8 cellular contexts compared by ENCODE assay signal in genomic region chr20:56247954-56248782, GRCh38. TPM values are rescaled to one million over a fixed set of nuclear protein-coding genes. Genes with fewer than 3 reads are reported as not detected.
DNase-seq lines count a peak whose midpoint lies in the region; ATAC-seq, FAIRE-seq and TF ChIP-seq lines count a peak whose summit lies in the region.

Gene MC3R, plus strand, starts transcription at chr20:56248732. Its CDS starts 112 bp downstream, at chr20:56248844.

- H3K9me3 ChIP-seq in NT2/D1 (ENCODE audit: insufficient read depth, low read length) = no peaks in the 10 kb centered on the region

- H3K27ac Mint-ChIP-seq in activated T-helper 17 cell treated with anti-CD3 and anti-CD28 coated beads, Interleukin-2, amount 50 U/mL, for 72 hours = no peak within 1 kb of the TSS
- peak within 1 kb of the TSS; percentile 14 for H3K27ac Mint-ChIP-seq in glutamatergic neuron (ENCODE audit: unreplicated experiment)

- H3K4me1 Mint-ChIP-seq in activated T-helper 17 cell treated with anti-CD3 and anti-CD28 coated beads, Interleukin-2, amount 50 U/mL, for 72 hours = no peaks in the 10 kb centered on the region
- H3K4me1 Mint-ChIP-seq in glutamatergic neuron (ENCODE audit: low read depth, unreplicated experiment) = no peaks in the 10 kb centered on the region

- intact Hi-C loops in sciatic nerve (cut with DNase I) = no loop called here

- no peaks in the 10 kb centered on the region for H3K4me1 ChIP-seq in NT2/D1 (ENCODE audit: insufficient read depth, insufficient read length)

- peaks cover 43% of the 10 kb centered on the region for H3K27me3 Mint-ChIP-seq in activated T-helper 17 cell treated with anti-CD3 and anti-CD28 coated beads, Interleukin-2, amount 50 U/mL, for 72 hours
- H3K27me3 Mint-ChIP-seq in glutamatergic neuron (ENCODE audit: unreplicated experiment) = peaks cover 2% of the 10 kb centered on the region

- no peak within 1 kb of the TSS for H3K4me3 ChIP-seq in NT2/D1 (ENCODE audit: insufficient read length, low read depth)

- no peaks in the 10 kb centered on the region for H3K36me3 Mint-ChIP-seq in activated T-helper 17 cell treated with anti-CD3 and anti-CD28 coated beads, Interleukin-2, amount 50 U/mL, for 72 hours (ENCODE audit: low read depth)
- H3K36me3 Mint-ChIP-seq in glutamatergic neuron (ENCODE audit: unreplicated experiment) = no peaks in the 10 kb centered on the region

- H3K36me3 ChIP-seq in NT2/D1 (ENCODE audit: insufficient read depth, insufficient read length, low read length) = no peaks in the 10 kb centered on the region

- no peak for FAIRE-seq in GM12891 (lab: Jason Lieb, UNC)

- H3K4me3 Mint-ChIP-seq in activated T-helper 17 cell treated with anti-CD3 and anti-CD28 coated beads, Interleukin-2, amount 50 U/mL, for 72 hours = no peak within 1 kb of the TSS
- H3K4me3 Mint-ChIP-seq in glutamatergic neuron (ENCODE audit: unreplicated experiment) = no peak within 1 kb of the TSS

- peaks cover 20% of the 10 kb centered on the region for H3K27me3 ChIP-seq in NT2/D1 (ENCODE audit: insufficient read depth, insufficient read length)

- no peaks in the 10 kb centered on the region for H3K9me3 Mint-ChIP-seq in activated T-helper 17 cell treated with anti-CD3 and anti-CD28 coated beads, Interleukin-2, amount 50 U/mL, for 72 hours
- peaks cover 3% of the 10 kb centered on the region for H3K9me3 Mint-ChIP-seq in glutamatergic neuron (ENCODE audit: unreplicated experiment)

- TF ChIP-seq CTCF in glutamatergic neuron (IDR thresholded peaks at IDR 0.05; ENCODE audit: partially characterized antibody, unreplicated experiment) = peak; percentile 35

- no peak for TF ChIP-seq POLR2A in GM12891 (IDR thresholded peaks at IDR 0.05; ENCODE audit: low read depth, low read length)

- DNase-seq in AG08396 (ENCODE audit: low spot score) = peak; percentile 18
- peak; percentile 18 for DNase-seq in GM12891 (ENCODE audit: insufficient read length, low spot score)
- peak; percentile 66 for DNase-seq in NT2/D1 (ENCODE audit: low read depth, low spot score)
- peak; percentile 64 for DNase-seq in glutamatergic neuron
- DNase-seq in sciatic nerve (ENCODE audit: low spot score) = peak; percentile 62

- no peak within 1 kb of the TSS for H3K9ac ChIP-seq in NT2/D1 (ENCODE audit: insufficient read length, low read depth)

- ATAC-seq in HG03432 (IDR thresholded peaks at IDR 0.05; ENCODE audit: unreplicated experiment) (peak; percentile 71), sciatic nerve (no peak), GM21717 (IDR thresholded peaks at IDR 0.05; ENCODE audit: unreplicated experiment) (no peak)
- peak; percentile 55 for ATAC-seq in activated T-helper 17 cell treated with anti-CD3 and anti-CD28 coated beads, Interleukin-2, amount 50 U/mL, for 72 hours (replicated peaks)

TF ChIP-seq in GM12891, 5 proteins besides CTCF, POLR2A, EP300 and RAD21:
- no peak for TF ChIP-seq POU2F2 (IDR thresholded peaks at IDR 0.05; ENCODE audit: low read depth, low read length)
- TF ChIP-seq TAF1 (IDR thresholded peaks at IDR 0.05; ENCODE audit: low read depth, low read length) = no peak
- TF ChIP-seq PAX5 (IDR thresholded peaks at IDR 0.05; ENCODE audit: insufficient read depth, low read length, severe bottlenecking) = no peak
- no peak for TF ChIP-seq POLR2AphosphoS5 (IDR thresholded peaks at IDR 0.05; ENCODE audit: low read depth, low read length)
- no peak for TF ChIP-seq SPI1 (IDR thresholded peaks at IDR 0.05; ENCODE audit: low read depth, low read length)

RNA-seq across cellular contexts. Expression of gene MC3R, which starts in this region (rescaled TPM):
- polyA plus RNA-seq in GM12891 (2012; ENCODE audit: low read depth, missing spikeins) = not detected
- total RNA-seq in activated T-helper 17 cell treated with anti-CD3 and anti-CD28 coated beads, Interleukin-2, amount 50 U/mL, for 72 hours = not detected
- total RNA-seq in glutamatergic neuron (ENCODE audit: unreplicated experiment) = not detected
- total RNA-seq in sciatic nerve = not detected

Comparison
In these comparisons a context has a peak if more than half of its experiments do, and no peak if none do; other contexts are left out.
1. Peak in ATAC-seq in activated T-helper 17 cell treated with anti-CD3 and anti-CD28 coated beads, Interleukin-2, amount 50 U/mL, for 72 hours; RNA of the gene not detected or under 1 TPM.
2. Peak in DNase-seq in glutamatergic neuron; RNA of the gene not detected or under 1 TPM.
3. Peak in DNase-seq in sciatic nerve; RNA of the gene not detected or under 1 TPM.